Comparison of ENCODE assay signal across 1 cellular context in genomic region chr6:21586300-21586699, GRCh38.
TF ChIP-seq lines count a peak whose summit lies in the region.

No MANE protein-coding gene starts in this region.

TF ChIP-seq in endothelial cell of umbilical vein, 7 proteins besides CTCF, POLR2A, EP300 and RAD21 (continued from another document):
- TF ChIP-seq JUN (IDR thresholded peaks at IDR 0.05; ENCODE audit: borderline replicate concordance, insufficient read depth, insufficient read length, low read depth): no peak
